8 cellular contexts compared by ENCODE assay signal in the genomic region with DNA sequence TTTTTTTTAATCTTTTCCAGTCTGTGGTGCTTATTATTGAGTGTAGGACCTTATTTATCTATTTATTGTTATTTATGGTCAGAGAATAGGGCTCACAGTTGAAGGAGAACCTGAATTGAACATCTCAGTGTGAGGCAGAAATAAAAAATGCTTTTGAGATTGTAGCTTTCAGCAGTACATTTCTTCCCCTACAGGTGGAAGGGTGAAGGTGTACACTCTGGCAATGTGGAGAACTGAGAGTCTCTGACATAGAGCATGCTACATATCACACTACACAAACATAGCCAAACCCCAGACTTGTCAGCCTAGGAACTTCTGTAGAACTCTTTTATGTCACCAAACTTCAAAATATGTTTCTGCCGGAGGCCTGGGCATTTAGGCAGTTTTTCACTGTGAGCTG.
DNase-seq lines count a peak whose midpoint lies in the region; ATAC-seq and FAIRE-seq lines count a peak whose summit lies in the region.

No MANE protein-coding gene starts in this region.

- no peak overlapping the region for H3K4me3 Mint-ChIP-seq in activated T-cell treated with anti-CD3 and anti-CD28 coated beads, Interleukin-2, amount 50 U/mL, for 72 hours
- H3K4me3 Mint-ChIP-seq in activated T-cell treated with anti-CD3 and anti-CD28 coated beads, Interleukin-2, amount 50 U/mL, for 24 hours = no peak overlapping the region
- H3K4me3 Mint-ChIP-seq in T-helper 2 cell treated with Interferon-gamma antibody and Interleukin-4, amounts not matched to agents 5 μg/mL and 100 μg/mL, for 36 hours = no peak overlapping the region

- H3K36me3 Mint-ChIP-seq in activated T-cell treated with anti-CD3 and anti-CD28 coated beads, Interleukin-2, amount 50 U/mL, for 72 hours (ENCODE audit: insufficient read depth in 2 of 2) = peaks cover 0 to 2% of the 10 kb centered on the region in 2 donors
- H3K36me3 Mint-ChIP-seq in activated T-cell treated with anti-CD3 and anti-CD28 coated beads, Interleukin-2, amount 50 U/mL, for 24 hours (ENCODE audit: low read depth) = peaks cover 41% of the 10 kb centered on the region
- peaks cover 25% of the 10 kb centered on the region for H3K36me3 Mint-ChIP-seq in T-helper 2 cell treated with Interferon-gamma antibody and Interleukin-4, amounts not matched to agents 5 μg/mL and 100 μg/mL, for 36 hours (ENCODE audit: low read depth)

- ATAC-seq in activated T-cell treated with anti-CD3 and anti-CD28 coated beads, Interleukin-2, amount 50 U/mL, for 72 hours (replicated peaks in 1 of 2) = peak; percentile 38 to 45
- ATAC-seq in HG02938 (IDR thresholded peaks at IDR 0.05; ENCODE audit: unreplicated experiment) = peak; percentile 92

- H3K9me3 Mint-ChIP-seq in activated T-cell treated with anti-CD3 and anti-CD28 coated beads, Interleukin-2, amount 50 U/mL, for 72 hours = no peaks in the 10 kb centered on the region
- H3K9me3 Mint-ChIP-seq in activated T-cell treated with anti-CD3 and anti-CD28 coated beads, Interleukin-2, amount 50 U/mL, for 24 hours = no peaks in the 10 kb centered on the region
- no peaks in the 10 kb centered on the region for H3K9me3 Mint-ChIP-seq in T-helper 2 cell treated with Interferon-gamma antibody and Interleukin-4, amounts not matched to agents 5 μg/mL and 100 μg/mL, for 36 hours

- 91 to 94% (median 92%) methylated on average over 1 of the region's 1 CpG for whole genome bisulfite sequencing in small intestine, 3 donors

- H3K27me3 ChIP-seq in small intestine (ENCODE audit: control insufficient read depth in 2 of 2, insufficient read depth in 2 of 2, low read length in 2 of 2) = no peaks in the 10 kb centered on the region

- no peak for FAIRE-seq in small intestine (lab: Jason Lieb, UNC)

- H3K4me3 ChIP-seq in small intestine (ENCODE audit: low read depth in 1 of 2, low read length in 2 of 2) = no peak overlapping the region

- peaks cover 0 to 4% of the 10 kb centered on the region in 2 donors for H3K4me1 ChIP-seq in small intestine (ENCODE audit: control insufficient read depth in 2 of 2, insufficient read depth in 1 of 2, low read depth in 1 of 2, low read length in 1 of 2)

- H3K27me3 Mint-ChIP-seq in activated T-cell treated with anti-CD3 and anti-CD28 coated beads, Interleukin-2, amount 50 U/mL, for 72 hours (ENCODE audit: low read depth) = no peaks in the 10 kb centered on the region
- no peaks in the 10 kb centered on the region for H3K27me3 Mint-ChIP-seq in activated T-cell treated with anti-CD3 and anti-CD28 coated beads, Interleukin-2, amount 50 U/mL, for 24 hours
- H3K27me3 Mint-ChIP-seq in T-helper 2 cell treated with Interferon-gamma antibody and Interleukin-4, amounts not matched to agents 5 μg/mL and 100 μg/mL, for 36 hours (ENCODE audit: low read depth) = no peaks in the 10 kb centered on the region

- no peaks in the 10 kb centered on the region for H3K9me3 ChIP-seq in small intestine (ENCODE audit: control insufficient read depth, low read depth)

- no peak overlapping the region for H3K27ac ChIP-seq in small intestine (ENCODE audit: low read depth in 1 of 2, low read length in 1 of 2)

- peaks cover 0 to 2% of the 10 kb centered on the region in 2 donors for H3K36me3 ChIP-seq in small intestine (ENCODE audit: control insufficient read depth in 2 of 2, insufficient read depth in 2 of 2, low read length in 2 of 2)

- DNase-seq in activated T-cell treated with anti-CD3 and anti-CD28 coated beads, Interleukin-2, amount 50 U/mL, for 72 hours = peak in 1 of 2 donors; percentile 14
- DNase-seq in activated T-cell treated with anti-CD3 and anti-CD28 coated beads, Interleukin-2, amount 50 U/mL, for 24 hours = no peak
- DNase-seq in T-helper 2 cell treated with Interferon-gamma antibody and Interleukin-4, amounts not matched to agents 5 μg/mL and 100 μg/mL, for 36 hours (ENCODE audit: low spot score) = no peak
- DNase-seq in small intestine = peak; percentile 29
- DNase-seq in H4 (ENCODE audit: low spot score) = no peak
- no peak for DNase-seq in NCI-H1694 (lab: John Stamatoyannopoulos, UW)
- no peak for DNase-seq in stimulated activated CD4-positive, alpha-beta T cell treated with anti-CD3 and anti-CD28 coated beads, Interleukin-4, amount 100 ng/mL, for 1 hour

- no peak overlapping the region for H3K27ac Mint-ChIP-seq in activated T-cell treated with anti-CD3 and anti-CD28 coated beads, Interleukin-2, amount 50 U/mL, for 72 hours
- H3K27ac Mint-ChIP-seq in activated T-cell treated with anti-CD3 and anti-CD28 coated beads, Interleukin-2, amount 50 U/mL, for 24 hours = no peak overlapping the region
- peak overlapping the region; percentile 41 for H3K27ac Mint-ChIP-seq in T-helper 2 cell treated with Interferon-gamma antibody and Interleukin-4, amounts not matched to agents 5 μg/mL and 100 μg/mL, for 36 hours

- peaks cover 49% of the 10 kb centered on the region for H3K4me1 Mint-ChIP-seq in activated T-cell treated with anti-CD3 and anti-CD28 coated beads, Interleukin-2, amount 50 U/mL, for 72 hours (ENCODE audit: low read depth)
- peaks cover 64% of the 10 kb centered on the region for H3K4me1 Mint-ChIP-seq in activated T-cell treated with anti-CD3 and anti-CD28 coated beads, Interleukin-2, amount 50 U/mL, for 24 hours (ENCODE audit: low read depth)
- H3K4me1 Mint-ChIP-seq in T-helper 2 cell treated with Interferon-gamma antibody and Interleukin-4, amounts not matched to agents 5 μg/mL and 100 μg/mL, for 36 hours (ENCODE audit: low read depth) = peaks cover 29% of the 10 kb centered on the region
